ENCODE assay signal across 8 cellular contexts in the genomic region with DNA sequence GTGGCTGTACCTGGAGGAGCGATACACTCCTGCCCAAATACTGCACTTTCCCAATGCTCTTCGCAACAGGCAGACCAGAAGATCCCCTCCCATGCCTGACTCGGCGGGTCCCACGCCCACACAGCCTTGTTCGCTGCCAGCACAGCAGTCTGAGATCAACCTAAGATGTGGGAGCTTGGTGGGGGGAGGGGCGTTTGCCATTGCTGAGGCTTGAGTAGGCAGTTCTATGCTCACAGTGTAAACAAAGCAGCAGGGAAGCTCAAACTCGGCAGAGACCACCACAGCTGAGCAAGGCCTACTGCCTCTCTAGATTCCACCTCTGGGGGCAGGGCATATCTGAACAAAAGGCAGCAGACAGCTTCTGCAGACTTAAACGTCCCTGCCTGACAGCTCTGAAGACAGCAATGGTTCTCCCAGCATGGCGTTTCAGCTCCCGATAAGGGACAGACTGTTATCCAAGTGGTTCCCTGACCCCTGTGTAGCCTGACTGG.
DNase-seq lines count a peak whose midpoint lies in the region; ATAC-seq and TF ChIP-seq lines count a peak whose summit lies in the region.
"Not testable (repeated sequence)": the region's sequence is repeated elsewhere in the genome, so short reads cannot be mapped to it uniquely, and the experiment has no call there.

No MANE protein-coding gene starts in this region.

- H2BK20ac ChIP-seq in IMR-90 (ENCODE audit: low read depth, low read length), result not testable (repeated sequence)

- 26% methylated on average over 4 of the region's 11 CpGs; no CpG with 5 or more reads in 1 of the 2 experiments for WGBS in IMR-90 (ENCODE audit: extremely low coverage in 2 of 2, insufficient read length in 1 of 2), 2 experiments
- WGBS in iPS DF 6.9 (ENCODE audit: insufficient coverage, insufficient read length), result no CpG with 5 or more reads among the region's 11 CpGs

- not testable (repeated sequence) for H2BK120ac ChIP-seq in IMR-90 (ENCODE audit: low read depth, low read length)

- H3K18ac ChIP-seq in IMR-90 (ENCODE audit: low read depth, low read length), result not testable (repeated sequence)

- H3K9me3 Mint-ChIP-seq in WTC11 (peaks cover 26% of the 10 kb centered on the region), neural crest cell (peaks cover 19% of the 10 kb centered on the region)
- peaks cover 33% of the 10 kb centered on the region for H3K9me3 Mint-ChIP-seq in activated naive CD8-positive, alpha-beta T cell treated with anti-CD3 and anti-CD28 coated beads, Interleukin-2, amount 50 U/mL, for 24 hours

- not testable (repeated sequence) for H3K4me3 ChIP-seq in IMR-90 (ENCODE audit: insufficient read depth, low read depth, low read length); iPS DF 6.9 (ENCODE audit: low read length)

- H2AFZ ChIP-seq in IMR-90 (replicated peaks; ENCODE audit: low read length, poor library complexity), result not testable (repeated sequence)

- not testable (repeated sequence) for H3K27ac ChIP-seq in IMR-90 (ENCODE audit: insufficient read depth, low read length); iPS DF 6.9 (ENCODE audit: low read length)

- CTCF ChIA-PET in IMR-90 (lab: Yijun Ruan, JAX), result not testable (repeated sequence)
- CTCF ChIA-PET in WTC11 (lab: Charles Lee), result interaction anchor here (1.2 kb wide), 1 partner anchor 62 kb away, joined by 3 read pairs; no protein-coding TSS in a partner anchor

- H3K9me1 ChIP-seq in IMR-90 (ENCODE audit: insufficient read depth, low read length), result not testable (repeated sequence)

- H3K9me3 ChIP-seq in IMR-90 (ENCODE audit: control insufficient read depth, insufficient read depth, low read length); iPS DF 6.9 (ENCODE audit: control insufficient read depth, insufficient read depth, low read length): not testable (repeated sequence)

- dilution Hi-C loops in IMR-90 (cut with HindIII; ENCODE audit: low sequenced_read_pairs, unreplicated experiment), result not testable (repeated sequence)

- not testable (repeated sequence) for H3K27me3 ChIP-seq in IMR-90 (ENCODE audit: control insufficient read depth, insufficient read depth, low read length); iPS DF 6.9 (ENCODE audit: control insufficient read depth, insufficient read depth, low read length)

- peaks cover 52% of the 10 kb centered on the region for H3K4me1 Mint-ChIP-seq in WTC11
- peaks cover 54% of the 10 kb centered on the region for H3K4me1 Mint-ChIP-seq in activated naive CD8-positive, alpha-beta T cell treated with anti-CD3 and anti-CD28 coated beads, Interleukin-2, amount 50 U/mL, for 24 hours
- peaks cover 30% of the 10 kb centered on the region for H3K4me1 Mint-ChIP-seq in neural crest cell

- not testable (repeated sequence) for TF ChIP-seq CTCF in IMR-90 (conservative IDR thresholded peaks at IDR 0.05; ENCODE audit: low read depth, low read length); WTC11 (IDR thresholded peaks at IDR 0.05); neural crest cell (conservative IDR thresholded peaks at IDR 0.05)

- peaks cover 7 to 46% of the 10 kb centered on the region in 2 experiments; a peak in 3 of 4 replicates for H3K79me1 ChIP-seq in IMR-90 (ENCODE audit: low read depth in 1 of 2, low read length in 2 of 2)

- H4K91ac ChIP-seq in IMR-90 (ENCODE audit: insufficient read depth, low read depth, low read length), result not testable (repeated sequence)

- H3K56ac ChIP-seq in IMR-90 (ENCODE audit: extremely low read depth, insufficient read depth, low read length), result not testable (repeated sequence)

- H4K20me1 ChIP-seq in IMR-90 (ENCODE audit: insufficient read depth, low read length), result peaks cover 59% of the 10 kb centered on the region

- in situ Hi-C loops in IMR-90 (cut with MboI; ENCODE audit: low sequenced_read_pairs), result not testable (repeated sequence)

- peak overlapping the region; percentile 50 for H3K4me3 Mint-ChIP-seq in WTC11
- H3K4me3 Mint-ChIP-seq in activated naive CD8-positive, alpha-beta T cell treated with anti-CD3 and anti-CD28 coated beads, Interleukin-2, amount 50 U/mL, for 24 hours, result not testable (repeated sequence)
- H3K4me3 Mint-ChIP-seq in neural crest cell, result peak overlapping the region; percentile 39

- H4K8ac ChIP-seq in IMR-90 (ENCODE audit: low read depth in 2 of 2, low read length in 2 of 2), result not testable (repeated sequence)

- intact Hi-C loops in IMR-90 (cut with micrococcal nuclease), result not testable (repeated sequence)

- not testable (repeated sequence) for H4K5ac ChIP-seq in IMR-90 (ENCODE audit: low read depth, low read length)

- not testable (repeated sequence) for H3K36me3 ChIP-seq in IMR-90 (ENCODE audit: control insufficient read depth, insufficient read depth, low read length); iPS DF 6.9 (ENCODE audit: control insufficient read depth, insufficient read depth, low read length)

- H2BK15ac ChIP-seq in IMR-90 (ENCODE audit: low read depth, low read length), result not testable (repeated sequence)

- TF ChIP-seq POLR2A in IMR-90 (IDR thresholded peaks at IDR 0.05; ENCODE audit: low read depth, low read length), result not testable (repeated sequence)

- not testable (repeated sequence) for H2AK9ac ChIP-seq in IMR-90 (replicated peaks; ENCODE audit: low read depth, low read length, poor library complexity)

- peak overlapping the region; percentile 18; the same call in 1 of the 2 replicates for H3K4ac ChIP-seq in IMR-90 (ENCODE audit: low read depth, low read length)

- H3K27ac Mint-ChIP-seq in WTC11, result peak overlapping the region; percentile 75; the same call in 1 of the 2 replicates
- not testable (repeated sequence) for H3K27ac Mint-ChIP-seq in activated naive CD8-positive, alpha-beta T cell treated with anti-CD3 and anti-CD28 coated beads, Interleukin-2, amount 50 U/mL, for 24 hours; neural crest cell (ENCODE audit: unreplicated experiment)

- TF ChIP-seq RAD21 in IMR-90 (IDR thresholded peaks at IDR 0.05; ENCODE audit: low read length), result not testable (repeated sequence)

- H3K36me3 Mint-ChIP-seq in WTC11, result peaks cover 44% of the 10 kb centered on the region
- H3K36me3 Mint-ChIP-seq in activated naive CD8-positive, alpha-beta T cell treated with anti-CD3 and anti-CD28 coated beads, Interleukin-2, amount 50 U/mL, for 24 hours (ENCODE audit: low read depth), result peaks cover 41% of the 10 kb centered on the region
- peaks cover 49% of the 10 kb centered on the region for H3K36me3 Mint-ChIP-seq in neural crest cell (ENCODE audit: low read depth)

- H2BK5ac ChIP-seq in IMR-90 (ENCODE audit: low read depth, low read length, poor library complexity, severe bottlenecking), result not testable (repeated sequence)

- H3K23ac ChIP-seq in IMR-90 (ENCODE audit: low read depth, low read length), result not testable (repeated sequence)

- POLR2A ChIA-PET in IMR-90 (lab: Charles Lee; ENCODE audit: unreplicated experiment); WTC11 (lab: Charles Lee): not testable (repeated sequence)

- not testable (repeated sequence) for H2AK5ac ChIP-seq in IMR-90 (ENCODE audit: low read depth, low read length)

- DNase-seq in DMS 273 (lab: John Stamatoyannopoulos, UW; ENCODE audit: unreplicated experiment) (peak; percentile 19), IMR-90 (peak; percentile 76), WTC11 (ENCODE audit: low spot score) (peak; percentile 75), iPS DF 6.9 (ENCODE audit: low read depth, low spot score) (peak; percentile 37), neural crest cell (ENCODE audit: low read depth, low spot score) (peak; percentile 25)
- peak; percentile 35 for DNase-seq in activated naive CD8-positive, alpha-beta T cell treated with anti-CD3 and anti-CD28 coated beads, Interleukin-2, amount 50 U/mL, for 24 hours
- peak; percentile 10 to 15 for DNase-seq in stimulated activated CD4-positive, alpha-beta T cell treated with anti-CD3 and anti-CD28 coated beads, Interleukin-4, amount 100 ng/mL, for 4 hours

- H3K4me1 ChIP-seq in IMR-90 (ENCODE audit: control insufficient read depth, insufficient read depth, low read length); iPS DF 6.9 (ENCODE audit: control insufficient read depth, insufficient read depth, low read length): not testable (repeated sequence)

- peak; percentile 57 for ATAC-seq in IMR-90 (ENCODE audit: low read depth)
- peak; percentile 97 for ATAC-seq in WTC11
- peak; percentile 36 for ATAC-seq in activated naive CD8-positive, alpha-beta T cell treated with anti-CD3 and anti-CD28 coated beads, Interleukin-2, amount 50 U/mL, for 24 hours
- peak; percentile 59 for ATAC-seq in esophagus mucosa

- H3K9ac ChIP-seq in IMR-90 (ENCODE audit: low read depth, low read length), result not testable (repeated sequence)

- 0 out of 2 replicates have a peak overlapping the region, but pooled peaks have one; percentile 11 for H3K14ac ChIP-seq in IMR-90 (replicated peaks; ENCODE audit: low read depth, low read length)

- not testable (repeated sequence) for BruUV-seq in IMR-90 (replicated peaks; lab: Mats Ljungman, UMichigan)

- not testable (repeated sequence) for H3K27me3 Mint-ChIP-seq in WTC11 (ENCODE audit: low read depth); activated naive CD8-positive, alpha-beta T cell treated with anti-CD3 and anti-CD28 coated beads, Interleukin-2, amount 50 U/mL, for 24 hours; neural crest cell (ENCODE audit: low read depth)

- not testable (repeated sequence) for H3K4me2 ChIP-seq in IMR-90 (ENCODE audit: low read depth, low read length)

TF ChIP-seq in IMR-90, 13 proteins besides CTCF, POLR2A, EP300 and RAD21:
- TF ChIP-seq MAFK (IDR thresholded peaks at IDR 0.05; ENCODE audit: low read depth, low read length), result peak; percentile 17; the same call in 1 of the 2 replicates

Comparison
In these comparisons a context has a peak if more than half of its experiments do, and no peak if none do; other contexts are left out.
1. DNase-seq: peak in every context shown above with its lines; median percentile 76 in IMR-90; 75 in WTC11; 37 in iPS DF 6.9; 35 in activated naive CD8-positive, alpha-beta T cell treated with anti-CD3 and anti-CD28 coated beads, Interleukin-2, amount 50 U/mL, for 24 hours; 25 in neural crest cell; 19 in DMS 273; 12 in stimulated activated CD4-positive, alpha-beta T cell treated with anti-CD3 and anti-CD28 coated beads, Interleukin-4, amount 100 ng/mL, for 4 hours.
2. ATAC-seq: peak in every context shown above with its lines; median percentile 97 in WTC11; 59 in esophagus mucosa; 57 in IMR-90; 36 in activated naive CD8-positive, alpha-beta T cell treated with anti-CD3 and anti-CD28 coated beads, Interleukin-2, amount 50 U/mL, for 24 hours.